22 cellular contexts compared by ENCODE assay signal in genomic region chr5:45725537-45725936, GRCh38. TPM values are rescaled to one million over a fixed set of nuclear protein-coding genes. Genes with fewer than 3 reads are reported as not detected.
DNase-seq lines count a peak whose midpoint lies in the region; ATAC-seq, FAIRE-seq and TF ChIP-seq lines count a peak whose summit lies in the region.
"Had no signal": no experiment of that assay in that cellular context is flagged by ENCODE, and none has a peak within 500 bp of the region (broad histone marks: within the 10 kb centered on the region; RNA-seq: fewer than 3 reads in every experiment).

No MANE protein-coding gene starts in this region.

- H2BK15ac ChIP-seq in IMR-90 (ENCODE audit: low read depth, low read length), result no peak overlapping the region

- no peak overlapping the region for H3K56ac ChIP-seq in IMR-90 (ENCODE audit: extremely low read depth, insufficient read depth, low read length)

- in situ Hi-C loops in HepG2 (cut with HindIII; ENCODE audit: extremely low pct_ligation_motif_present, low pct_unique_long_range_greater_than_20kb), result no loop called here
- in situ Hi-C loops in IMR-90 (cut with MboI; ENCODE audit: low sequenced_read_pairs), result no loop called here

- H4K5ac ChIP-seq in IMR-90 (ENCODE audit: low read depth, low read length), result no peak overlapping the region

- TF ChIP-seq EP300 in HepG2 (IDR thresholded peaks at IDR 0.05; ENCODE audit: low read depth in 2 of 2, low read length in 2 of 2), result no peak
- TF ChIP-seq EP300 in HepG2 (CRISPR knock-in tag; IDR thresholded peaks at IDR 0.05; ENCODE audit: borderline replicate concordance), result no peak

- H2BK20ac ChIP-seq in IMR-90 (ENCODE audit: low read depth, low read length), result no peak overlapping the region

- intact Hi-C loops in HepG2 (cut with micrococcal nuclease; ENCODE audit: unreplicated experiment) (no loop called here), right lobe of liver (cut with DNase I) (no loop called here), IMR-90 (cut with micrococcal nuclease) (no loop called here)

- no peaks in the 10 kb centered on the region for H3K79me2 ChIP-seq in HepG2 (ENCODE audit: insufficient read depth, low read length)

- H3K27ac ChIP-seq in HepG2 (ENCODE audit: extremely low read length, insufficient read depth, low read length) (no peak overlapping the region), right lobe of liver (no peak overlapping the region), IMR-90 (ENCODE audit: insufficient read depth, low read length) (no peak overlapping the region)
- H3K27ac ChIP-seq: 22Rv1, BLaER1 had no signal

- no peak overlapping the region for H2AFZ ChIP-seq in HepG2 (ENCODE audit: low read length)
- H2AFZ ChIP-seq in IMR-90 (replicated peaks; ENCODE audit: low read length, poor library complexity), result no peak overlapping the region

- dilution Hi-C loops in IMR-90 (cut with HindIII; ENCODE audit: low sequenced_read_pairs, unreplicated experiment), result no loop called here

- H2AK5ac ChIP-seq in IMR-90 (ENCODE audit: low read depth, low read length), result no peak overlapping the region

- H3K9me3 ChIP-seq in HepG2 (ENCODE audit: low read length), result peaks cover 82% of the 10 kb centered on the region
- H3K9me3 ChIP-seq in right lobe of liver, result no peaks in the 10 kb centered on the region
- peaks cover 6% of the 10 kb centered on the region for H3K9me3 ChIP-seq in IMR-90 (ENCODE audit: control insufficient read depth, insufficient read depth, low read length)
- H3K9me3 ChIP-seq: BE2C, BLaER1 had no signal

- no peak overlapping the region for H3K14ac ChIP-seq in IMR-90 (replicated peaks; ENCODE audit: low read depth, low read length)

- H3K9me1 ChIP-seq in IMR-90 (ENCODE audit: insufficient read depth, low read length), result no peaks in the 10 kb centered on the region

- H3K27me3 ChIP-seq in HepG2 (ENCODE audit: control insufficient read depth in 1 of 2, insufficient read depth in 2 of 2, low read length in 2 of 2), result no peaks in the 10 kb centered on the region; a peak in 1 of 5 replicates
- no peaks in the 10 kb centered on the region for H3K27me3 ChIP-seq in right lobe of liver
- H3K27me3 ChIP-seq in IMR-90 (ENCODE audit: control insufficient read depth, insufficient read depth, low read length), result no peaks in the 10 kb centered on the region
- H3K27me3 ChIP-seq: BE2C, BLaER1 had no signal

- 3% methylated on average over 3 of the region's 3 CpGs for WGBS in HepG2 (ENCODE audit: low lambda C conversion rate)
- WGBS in right lobe of liver (ENCODE audit: insufficient coverage, low coverage, low lambda C conversion rate, missing lambda C conversion rate), result 34% methylated on average over 3 of the region's 3 CpGs
- no CpG with 5 or more reads among the region's 3 CpGs for WGBS in IMR-90 (ENCODE audit: extremely low coverage in 2 of 2, insufficient read length in 1 of 2), 2 experiments

- no peak for TF ChIP-seq CTCF in HepG2 (CRISPR knock-in tag; IDR thresholded peaks at IDR 0.05)
- TF ChIP-seq CTCF in right lobe of liver (IDR thresholded peaks at IDR 0.05), result no peak
- no peak for TF ChIP-seq CTCF in IMR-90 (conservative IDR thresholded peaks at IDR 0.05; ENCODE audit: low read depth, low read length)

- H3K23ac ChIP-seq in IMR-90 (ENCODE audit: low read depth, low read length), result no peak overlapping the region

- DNase-seq in HepG2 (ENCODE audit: low spot score) (no peak), right lobe of liver (no peak), IMR-90 (no peak), DMS153 (lab: John Stamatoyannopoulos, UW) (no peak)
- DNase-seq: ACHN; BE2C; CD4-positive, alpha-beta memory T cell; CD4-positive, CD25-positive, alpha-beta regulatory T cell; CD8-positive, alpha-beta memory T cell; COR-L47; DMS 273 treated with DMSO at 0.1 percent for 48 hours; DMS79 treated with DMSO at 0.1 percent for 48 hours; GF-D8 had no signal

- no peaks in the 10 kb centered on the region for H3K4me1 ChIP-seq in HepG2 (ENCODE audit: insufficient read depth, low read length)
- H3K4me1 ChIP-seq in right lobe of liver, result no peaks in the 10 kb centered on the region
- H3K4me1 ChIP-seq in IMR-90 (ENCODE audit: control insufficient read depth, insufficient read depth, low read length), result no peaks in the 10 kb centered on the region
- H3K4me1 ChIP-seq: BE2C, BLaER1 had no signal

- H4K20me1 ChIP-seq in HepG2 (ENCODE audit: insufficient read depth, low read length) (no peaks in the 10 kb centered on the region), IMR-90 (ENCODE audit: insufficient read depth, low read length) (no peaks in the 10 kb centered on the region)
- H4K20me1 ChIP-seq: BLaER1 had no signal

- H3K4me2 ChIP-seq in HepG2 (ENCODE audit: low read depth, low read length) (no peak overlapping the region), IMR-90 (ENCODE audit: low read depth, low read length) (no peak overlapping the region)
- H3K4me2 ChIP-seq: BLaER1 had no signal

- no peaks in the 10 kb centered on the region for H3K79me1 ChIP-seq in IMR-90 (ENCODE audit: low read depth in 1 of 2, low read length in 2 of 2)

- FAIRE-seq in HepG2 (lab: Jason Lieb, UNC), result no peak
- FAIRE-seq: G401.6, GM12891, GM19239 had no signal

- TF ChIP-seq RAD21 in HepG2 (CRISPR knock-in tag; IDR thresholded peaks at IDR 0.05) (no peak), IMR-90 (IDR thresholded peaks at IDR 0.05; ENCODE audit: low read length) (no peak)

- H3K36me3 ChIP-seq in HepG2 (replicated peaks in 1 of 2; ENCODE audit: control insufficient read depth in 1 of 2, insufficient read depth in 2 of 2, low read length in 2 of 2), result no peaks in the 10 kb centered on the region
- no peaks in the 10 kb centered on the region for H3K36me3 ChIP-seq in right lobe of liver
- H3K36me3 ChIP-seq in IMR-90 (ENCODE audit: control insufficient read depth, insufficient read depth, low read length), result no peaks in the 10 kb centered on the region
- H3K36me3 ChIP-seq: BE2C, BLaER1 had no signal

- H4K8ac ChIP-seq in IMR-90 (ENCODE audit: low read depth in 2 of 2, low read length in 2 of 2), result no peak overlapping the region

- BruUV-seq in HepG2 (replicated peaks; lab: Mats Ljungman, UMichigan), result no TSS peak
- BruUV-seq in IMR-90 (replicated peaks; lab: Mats Ljungman, UMichigan), result no TSS peak

- no peak overlapping the region for H3K4ac ChIP-seq in IMR-90 (ENCODE audit: low read depth, low read length)

- H4K91ac ChIP-seq in IMR-90 (ENCODE audit: insufficient read depth, low read depth, low read length), result no peak overlapping the region

- no peak overlapping the region for H2BK5ac ChIP-seq in IMR-90 (ENCODE audit: low read depth, low read length, poor library complexity, severe bottlenecking)

- H3K9ac ChIP-seq in HepG2 (ENCODE audit: insufficient read depth, low read depth, low read length) (no peak overlapping the region), IMR-90 (ENCODE audit: low read depth, low read length) (no peak overlapping the region)
- H3K9ac ChIP-seq: BLaER1 had no signal

- POLR2A ChIA-PET in HepG2 (lab: Yijun Ruan, JAX) (no interaction called here), IMR-90 (lab: Charles Lee; ENCODE audit: unreplicated experiment) (no interaction called here)

- H2BK120ac ChIP-seq in IMR-90 (ENCODE audit: low read depth, low read length), result no peak overlapping the region

- ATAC-seq in HepG2, result no peak
- ATAC-seq in right lobe of liver, result no peak
- no peak for ATAC-seq in IMR-90 (ENCODE audit: low read depth)
- no peak for ATAC-seq in HG03460 (IDR thresholded peaks at IDR 0.05; ENCODE audit: unreplicated experiment)

- H3K18ac ChIP-seq in IMR-90 (ENCODE audit: low read depth, low read length), result no peak overlapping the region

- CTCF ChIA-PET in HepG2 (lab: Yijun Ruan, JAX; ENCODE audit: low intra/inter-chr PET ratio, low total read pairs), result no interaction called here
- CTCF ChIA-PET in IMR-90 (lab: Yijun Ruan, JAX), result no interaction called here

- H2AK9ac ChIP-seq in IMR-90 (replicated peaks; ENCODE audit: low read depth, low read length, poor library complexity), result no peak overlapping the region

- no peak overlapping the region for H3K4me3 ChIP-seq in HepG2 (replicated peaks in 1 of 3; ENCODE audit: insufficient read depth in 1 of 3, low read depth in 2 of 3, low read length in 3 of 3)
- H3K4me3 ChIP-seq in right lobe of liver, result no peak overlapping the region
- no peak overlapping the region for H3K4me3 ChIP-seq in IMR-90 (ENCODE audit: insufficient read depth, low read depth, low read length)
- H3K4me3 ChIP-seq: BLaER1 had no signal

- TF ChIP-seq POLR2A in HepG2 (IDR thresholded peaks at IDR 0.05; ENCODE audit: insufficient read depth in 1 of 2, low read depth in 2 of 2, low read length in 2 of 2) (no peak), right lobe of liver (IDR thresholded peaks at IDR 0.05) (no peak), IMR-90 (IDR thresholded peaks at IDR 0.05; ENCODE audit: low read depth, low read length) (no peak)

TF ChIP-seq in IMR-90, 13 proteins besides CTCF, POLR2A, EP300 and RAD21 (continues in another document):
- peak; percentile 49 for TF ChIP-seq MAFK (IDR thresholded peaks at IDR 0.05; ENCODE audit: low read depth, low read length)

RNA-seq across cellular contexts. Expression of gene HCN1, which starts 29.4 kb away (rescaled TPM):
- total RNA-seq in HepG2 (2016; rRNA removed; fragmentation: Illumina TruSeq; extraction: Trizol), result not detected in 2 replicates
- total RNA-seq in HepG2 (2016; cell fraction: cytosol; rRNA removed; fragmentation: Illumina TruSeq; extraction: Trizol; ENCODE audit: low read depth), result not detected in 2 replicates
- total RNA-seq in HepG2 (2016; cell fraction: insoluble cytoplasmic fraction; rRNA removed; fragmentation: Illumina TruSeq; extraction: Trizol), result not detected in 2 replicates
- not detected in 2 replicates for total RNA-seq in HepG2 (2016; cell fraction: membrane; rRNA removed; fragmentation: Illumina TruSeq; extraction: Trizol)
- total RNA-seq in HepG2 (2016; cell fraction: nucleus; rRNA removed; fragmentation: Illumina TruSeq; extraction: Trizol), result not detected in 2 replicates
- polyA plus RNA-seq in HepG2 (2011; rRNA removed), result not detected in 2 replicates
- polyA plus RNA-seq in HepG2 (2011; cell fraction: cytosol; rRNA removed), result not detected in 2 replicates
- not detected in 2 replicates for polyA plus RNA-seq in HepG2 (2011; cell fraction: nucleus; rRNA removed)
- polyA plus RNA-seq in HepG2 (2012), result not detected in 2 replicates
- polyA plus RNA-seq in HepG2 (2016; cell fraction: cytosol; fragmentation: Illumina TruSeq; extraction: Trizol; ENCODE audit: low read depth), result not detected in 2 replicates
- not detected in 2 replicates for polyA plus RNA-seq in HepG2 (2016; cell fraction: insoluble cytoplasmic fraction; fragmentation: Illumina TruSeq; extraction: Trizol; ENCODE audit: low read depth)
- not detected in 2 replicates for polyA plus RNA-seq in HepG2 (2016; cell fraction: membrane; fragmentation: Illumina TruSeq; extraction: Trizol; ENCODE audit: low read depth)
- polyA plus RNA-seq in HepG2 (2016; cell fraction: nucleus; fragmentation: Illumina TruSeq; extraction: Trizol; ENCODE audit: insufficient read depth, low read depth), result not detected in 2 replicates
- not detected in 2 replicates for polyA minus RNA-seq in HepG2 (2011; rRNA and poly(A)+ RNA removed; ENCODE audit: low replicate concordance)
- polyA minus RNA-seq in HepG2 (2011; cell fraction: cytosol; rRNA and poly(A)+ RNA removed), result not detected in 2 replicates
- not detected in 2 replicates for polyA minus RNA-seq in HepG2 (2011; cell fraction: nucleus; rRNA and poly(A)+ RNA removed)
- under 1 TPM in 2 of 6 experiments, not detected in 4; 0.09 to 0.12 TPM for total RNA-seq in right lobe of liver
- total RNA-seq in IMR-90 (2012; rRNA removed), result not detected in 2 replicates
- not detected in 2 replicates for polyA plus RNA-seq in IMR-90 (2012; rRNA removed)
- polyA plus RNA-seq in IMR-90 (2012; cell fraction: cytosol; rRNA removed), result not detected in 2 replicates
- polyA plus RNA-seq in IMR-90 (2012; cell fraction: nucleus; rRNA removed; ENCODE audit: low replicate concordance), result not detected in 2 replicates
- total RNA-seq: A172; CD4-positive, alpha-beta memory T cell; CD4-positive, CD25-positive, alpha-beta regulatory T cell; CD8-positive, alpha-beta memory T cell had no signal
- polyA plus RNA-seq: AG04450; CD14-positive monocyte; CD4-positive, alpha-beta memory T cell; CD4-positive, CD25-positive, alpha-beta regulatory T cell; CD8-positive, alpha-beta memory T cell had no signal
